17 cellular contexts compared by ENCODE assay signal in the genomic region with DNA sequence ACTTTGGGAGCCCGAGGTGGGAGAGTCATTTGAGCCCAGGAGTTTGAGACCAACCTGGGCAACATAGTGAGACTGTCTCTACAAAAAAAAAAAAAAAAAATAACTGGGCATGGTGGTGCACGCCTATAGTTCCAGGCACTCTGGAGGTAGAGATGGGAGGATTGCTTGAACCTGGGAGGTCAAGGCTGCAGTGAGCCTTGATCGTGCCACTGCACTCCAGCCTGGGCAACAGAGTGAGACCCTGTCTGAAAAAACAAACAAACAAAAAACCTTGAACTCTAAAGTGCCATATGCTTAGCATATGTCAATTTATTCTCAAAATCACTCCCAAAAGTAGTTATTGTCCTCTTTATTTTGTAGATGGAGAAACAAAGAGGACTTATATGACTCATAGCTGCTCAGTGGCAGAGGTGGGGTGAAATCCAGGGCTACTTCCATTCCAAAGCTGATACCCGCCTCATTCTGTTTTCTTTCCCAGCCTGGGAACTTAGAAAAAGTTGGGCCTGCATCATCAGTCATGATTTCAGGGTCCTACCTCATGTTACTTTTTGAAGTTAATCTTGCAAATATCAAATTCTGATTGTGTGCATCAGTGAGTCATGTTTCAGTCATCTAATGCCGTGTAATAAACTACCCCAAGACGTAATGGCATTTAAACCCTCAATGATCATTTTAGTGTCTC. TPM values are rescaled to one million over a fixed set of nuclear protein-coding genes. Genes with fewer than 3 reads are reported as not detected.
DNase-seq lines count a peak whose midpoint lies in the region; ATAC-seq and TF ChIP-seq lines count a peak whose summit lies in the region.
"Had no signal": no experiment of that assay in that cellular context is flagged by ENCODE, and none has a peak within 500 bp of the region (broad histone marks: within the 10 kb centered on the region; RNA-seq: fewer than 3 reads in every experiment).

No MANE protein-coding gene starts in this region.

- H3K4me3 ChIP-seq in mammary epithelial cell (replicated peaks in 1 of 3; ENCODE audit: insufficient read depth in 1 of 3, low read depth in 2 of 3, low read length in 3 of 3) (no peak overlapping the region), mesenchymal stem cell (ENCODE audit: insufficient read depth in 1 of 2, low read depth in 1 of 2, low read length in 2 of 2) (no peak overlapping the region)
- H3K4me3 ChIP-seq: BLaER1 had no signal

- no peak overlapping the region for H4K91ac ChIP-seq in mesenchymal stem cell (ENCODE audit: low read length)

- H3K4me1 ChIP-seq in mammary epithelial cell (ENCODE audit: insufficient read depth, low read length) (no peaks in the 10 kb centered on the region), mesenchymal stem cell (ENCODE audit: control insufficient read depth, insufficient read depth, low read depth, low read length) (peaks cover 4% of the 10 kb centered on the region)

- WGBS in mammary epithelial cell (ENCODE audit: low coverage, missing lambda C conversion rate), result 62% methylated on average over 3 of the region's 6 CpGs
- WGBS in mesenchymal stem cell, result 65% methylated on average over 4 of the region's 6 CpGs

- peak; percentile 34 for DNase-seq in Caki2 (ENCODE audit: low read depth)
- DNase-seq in LHCN-M2 (ENCODE audit: low read depth), result peak; percentile 32
- DNase-seq in mammary epithelial cell, result peak; percentile 17
- DNase-seq in mesenchymal stem cell, result peak; percentile 7
- no peak for DNase-seq in COR-L47 (lab: John Stamatoyannopoulos, UW)
- no peak for DNase-seq in NCI-H524 (lab: John Stamatoyannopoulos, UW)
- DNase-seq: activated CD8-positive, alpha-beta memory T cell treated with anti-CD3 and anti-CD28 coated beads for 24 hours; DMS79; effector CD8-positive, alpha-beta T cell; NCI-H1048; NCI-H2107; NCI-H774; substantia nigra had no signal

- H4K8ac ChIP-seq in mesenchymal stem cell (ENCODE audit: low read length), result no peak overlapping the region

- no peak overlapping the region for H3K27ac ChIP-seq in mammary epithelial cell (ENCODE audit: insufficient read depth, low read depth, low read length)
- H3K27ac ChIP-seq in mesenchymal stem cell (ENCODE audit: low read length, poor library complexity, severe bottlenecking), result no peak overlapping the region
- H3K27ac ChIP-seq: BLaER1, VCaP had no signal

- H3K4ac ChIP-seq in mesenchymal stem cell (ENCODE audit: low read depth in 1 of 2, low read length in 2 of 2), result no peak overlapping the region

- H4K20me1 ChIP-seq in mammary epithelial cell (ENCODE audit: insufficient read depth, low read length), result no peaks in the 10 kb centered on the region
- H4K20me1 ChIP-seq: BLaER1 had no signal

- CTCF ChIA-PET in mammary epithelial cell (lab: Charles Lee; ENCODE audit: low non-redundant PET), result interaction anchor here (0.6 kb wide), 1 partner anchor 34 kb away, joined by 11 read pairs; no protein-coding TSS in a partner anchor

- peaks cover 4% of the 10 kb centered on the region for H3K79me2 ChIP-seq in mammary epithelial cell (ENCODE audit: insufficient read depth, low read length)

- no peak overlapping the region for H2AFZ ChIP-seq in mammary epithelial cell (ENCODE audit: low read depth, low read length)
- H2AFZ ChIP-seq in mesenchymal stem cell (ENCODE audit: low read depth, low read length), result no peak overlapping the region

- H3K14ac ChIP-seq in mesenchymal stem cell (ENCODE audit: low read length in 2 of 2), result no peak overlapping the region

- intact Hi-C loops in mammary epithelial cell (cut with micrococcal nuclease), result no loop called here

- H3K36me3 ChIP-seq in mammary epithelial cell (ENCODE audit: insufficient read depth, low read length) (peaks cover 7% of the 10 kb centered on the region), mesenchymal stem cell (ENCODE audit: control insufficient read depth in 1 of 2, insufficient read depth in 2 of 2, low read depth in 1 of 2, low read length in 2 of 2) (peaks cover 19 to 31% of the 10 kb centered on the region in 2 experiments)

- no peak overlapping the region for H2AK5ac ChIP-seq in mesenchymal stem cell (ENCODE audit: low read length, severe bottlenecking)

- H3K79me1 ChIP-seq in mesenchymal stem cell (replicated peaks; ENCODE audit: low read length, poor library complexity, severe bottlenecking), result peaks cover 9% of the 10 kb centered on the region

- no peak overlapping the region for H3K18ac ChIP-seq in mesenchymal stem cell (ENCODE audit: low read depth in 1 of 2, low read length in 2 of 2)

- no peak overlapping the region for H3K9ac ChIP-seq in mammary epithelial cell (ENCODE audit: insufficient read depth, low read length)
- no peak overlapping the region for H3K9ac ChIP-seq in mesenchymal stem cell (ENCODE audit: low read length)
- H3K9ac ChIP-seq: BLaER1 had no signal

- H3K4me2 ChIP-seq in mammary epithelial cell (ENCODE audit: insufficient read depth, low read depth, low read length), result no peak overlapping the region
- no peak overlapping the region for H3K4me2 ChIP-seq in mesenchymal stem cell (ENCODE audit: low read length, poor library complexity, severe bottlenecking)
- H3K4me2 ChIP-seq: BLaER1 had no signal

- no peak overlapping the region for H2BK120ac ChIP-seq in mesenchymal stem cell (ENCODE audit: low read depth, low read length)

- ATAC-seq in GM21576 (IDR thresholded peaks at IDR 0.05; ENCODE audit: unreplicated experiment) (no peak), HG02610 (IDR thresholded peaks at IDR 0.05; ENCODE audit: unreplicated experiment) (no peak)

- dilution Hi-C loops in mammary epithelial cell (cut with HindIII; ENCODE audit: low sequenced_read_pairs), result no loop called here

- BruUV-seq in mammary epithelial cell (replicated peaks; lab: Mats Ljungman, UMichigan), result no TSS peak

- no peak overlapping the region for H3K23ac ChIP-seq in mesenchymal stem cell (ENCODE audit: low read length in 2 of 2)

- no peak for TF ChIP-seq CTCF in mammary epithelial cell (conservative IDR thresholded peaks at IDR 0.05 in 1 of 2, IDR thresholded peaks at IDR 0.05 in 1 of 2; ENCODE audit: extremely low read depth in 1 of 2, insufficient read depth in 1 of 2, low read depth in 1 of 2, low read length in 2 of 2)

- no peak overlapping the region for H2BK12ac ChIP-seq in mesenchymal stem cell (ENCODE audit: low read length in 2 of 2)

- no peak overlapping the region for H2BK5ac ChIP-seq in mesenchymal stem cell (ENCODE audit: low read depth, low read length, poor library complexity, severe bottlenecking)

- H2BK15ac ChIP-seq in mesenchymal stem cell (ENCODE audit: low read depth, poor library complexity, severe bottlenecking), result no peak overlapping the region

- no peaks in the 10 kb centered on the region for H3K27me3 ChIP-seq in mammary epithelial cell (ENCODE audit: insufficient read depth, low read length)
- H3K27me3 ChIP-seq in mesenchymal stem cell (ENCODE audit: control insufficient read depth in 1 of 2, insufficient read depth in 1 of 2, low read length in 2 of 2), result no peaks in the 10 kb centered on the region
- H3K27me3 ChIP-seq: BLaER1 had no signal

- H3K9me3 ChIP-seq in mammary epithelial cell (replicated peaks; ENCODE audit: insufficient read depth, low read length), result no peaks in the 10 kb centered on the region
- no peaks in the 10 kb centered on the region for H3K9me3 ChIP-seq in mesenchymal stem cell (ENCODE audit: control insufficient read depth, low read length)
- H3K9me3 ChIP-seq: BLaER1 had no signal

- in situ Hi-C loops in Caki2 (cut with HindIII; ENCODE audit: low pct_unique_long_range_greater_than_20kb, low sequenced_read_pairs), result no loop called here
- in situ Hi-C loops in mammary epithelial cell (cut with MboI; ENCODE audit: low sequenced_read_pairs in 2 of 2), result no loop called here

RNA-seq across cellular contexts. Expression of gene DHTKD1, which starts 13.3 kb away (rescaled TPM):
- total RNA-seq in Caki2 (2014; rRNA removed; shearing (Covaris generic); ENCODE audit: low replicate concordance), result 26.0 and 27.8 TPM in 2 replicates
- total RNA-seq in LHCN-M2 (2014; rRNA removed) (8.8 and 10.1 TPM in 2 replicates), mammary epithelial cell (10 to 100 TPM; 19.9 to 20.8 TPM)
- 4.8 TPM for polyA plus RNA-seq in LHCN-M2 (2012)
- 27.7 TPM for polyA plus RNA-seq in mammary epithelial cell
- 24.4 TPM for polyA minus RNA-seq in mammary epithelial cell
- polyA plus RNA-seq in mesenchymal stem cell (2013, experiment 1 of 2), result 8.2 TPM
- polyA plus RNA-seq in mesenchymal stem cell (2013, experiment 2 of 2), result 8.4 TPM

RNA-seq across cellular contexts. Expression of gene UPF2, which starts 39.4 kb away (rescaled TPM):
- 5.7 and 7.9 TPM in 2 replicates for total RNA-seq in Caki2 (2014; rRNA removed; shearing (Covaris generic); ENCODE audit: low replicate concordance)
- total RNA-seq in LHCN-M2 (2014; rRNA removed) (13.1 and 15.8 TPM in 2 replicates), mammary epithelial cell (10 to 100 TPM; 12.0 to 23.7 TPM)
- polyA plus RNA-seq in LHCN-M2 (2012), result 6.0 TPM
- polyA plus RNA-seq in mammary epithelial cell, result 10.4 TPM
- 6.9 TPM for polyA minus RNA-seq in mammary epithelial cell
- polyA plus RNA-seq in mesenchymal stem cell (2013, experiment 1 of 2), result 16.2 TPM
- 16.8 TPM for polyA plus RNA-seq in mesenchymal stem cell (2013, experiment 2 of 2)

RNA-seq across cellular contexts. Expression of gene SEC61A2, which starts 47.5 kb away (rescaled TPM):
- 12.2 and 13.6 TPM in 2 replicates for total RNA-seq in Caki2 (2014; rRNA removed; shearing (Covaris generic); ENCODE audit: low replicate concordance)
- 10.1 and 15.8 TPM in 2 replicates for total RNA-seq in LHCN-M2 (2014; rRNA removed)
- 7.0 TPM for polyA plus RNA-seq in LHCN-M2 (2012)
- 10 to 100 TPM; 10.7 to 15.6 TPM for total RNA-seq in mammary epithelial cell
- 7.5 TPM for polyA plus RNA-seq in mammary epithelial cell
- not detected for polyA minus RNA-seq in mammary epithelial cell
- polyA plus RNA-seq in mesenchymal stem cell (2013, experiment 1 of 2), result 8.0 TPM
- polyA plus RNA-seq in mesenchymal stem cell (2013, experiment 2 of 2), result 7.9 TPM

Comparison
In these comparisons a context has a peak if more than half of its experiments do, and no peak if none do; other contexts are left out.
1. DNase-seq: peak in Caki2 (single experiment), LHCN-M2 (single experiment), mammary epithelial cell (single experiment) and mesenchymal stem cell (single experiment); none in COR-L47 (single experiment) and NCI-H524 (0 of 2).